Comparison of ENCODE assay signal across 8 cellular contexts in the genomic region with DNA sequence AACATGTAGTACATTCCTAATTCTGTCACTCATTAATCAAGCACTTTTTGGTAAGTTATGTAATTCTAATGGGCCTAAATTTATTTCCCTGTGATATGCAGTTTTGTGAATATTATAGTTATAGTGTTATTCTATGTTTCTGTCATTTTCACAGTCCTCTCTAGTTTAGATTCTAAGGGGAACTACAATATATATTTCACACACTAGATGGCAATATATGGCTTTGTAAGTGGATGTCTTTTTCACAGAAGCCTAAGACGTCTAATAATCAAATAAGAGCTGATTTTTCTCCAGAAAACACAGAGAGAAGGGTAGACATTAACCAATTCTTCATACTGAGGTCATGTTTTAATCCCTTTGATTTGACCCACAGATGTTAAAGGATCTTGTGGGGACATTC. TPM values are rescaled to one million over a fixed set of nuclear protein-coding genes. Genes with fewer than 3 reads are reported as not detected.
A peak's percentile ranks its signal among the peaks of the same experiment; 100 is the strongest.
DNase-seq lines count a peak whose midpoint lies in the region; ATAC-seq and TF ChIP-seq lines count a peak whose summit lies in the region.

No MANE protein-coding gene starts in this region.

- no peaks in the 10 kb centered on the region for H3K27me3 Mint-ChIP-seq in activated B cell treated with CpG ODN at 0.5 μM for 24 hours

- H3K4me3 Mint-ChIP-seq in activated B cell treated with CpG ODN at 0.5 μM for 24 hours, result no peak overlapping the region

- no peaks in the 10 kb centered on the region for H3K9me3 Mint-ChIP-seq in activated B cell treated with CpG ODN at 0.5 μM for 24 hours

- H3K27ac ChIP-seq in left lung, result no peak overlapping the region

- no peaks in the 10 kb centered on the region for H3K9me3 ChIP-seq in left lung

- CTCF ChIA-PET in activated B cell treated with CpG ODN at 0.5 μM for 24 hours (lab: Charles Lee), result interaction anchor here (0.9 to 3.3 kb wide), 9 partner anchors 9 to 712 kb away, joined by 3 to 16 read pairs (median 4); partner anchors contain the start of gene RNLS

- H3K4me1 Mint-ChIP-seq in activated B cell treated with CpG ODN at 0.5 μM for 24 hours, result peaks cover 4% of the 10 kb centered on the region

- POLR2A ChIA-PET in activated B cell treated with CpG ODN at 0.5 μM for 24 hours (lab: Charles Lee), result interaction anchor here (0.9 to 1.0 kb wide), 2 partner anchors 18 to 703 kb away, joined by 3 read pairs; partner anchors contain the start of gene RNLS

- in situ Hi-C loops in KBM-7 (cut with MboI; ENCODE audit: low pct_unique_long_range_greater_than_20kb, low sequenced_read_pairs), result no loop called here

- H3K27ac Mint-ChIP-seq in activated B cell treated with CpG ODN at 0.5 μM for 24 hours, result no peak overlapping the region

- H3K4me1 ChIP-seq in left lung, result no peaks in the 10 kb centered on the region

- no peak overlapping the region for H3K4me3 ChIP-seq in left lung

- intact Hi-C loops in activated B cell treated with CpG ODN at 0.5 μM for 24 hours (cut with micrococcal nuclease) (loop anchor here (1.0 to 10.0 kb wide), 3 partner anchors 245 to 650 kb away; no protein-coding TSS in a partner anchor), left lung (cut with DNase I) (no loop called here)

- H3K36me3 Mint-ChIP-seq in activated B cell treated with CpG ODN at 0.5 μM for 24 hours (ENCODE audit: low read depth), result no peaks in the 10 kb centered on the region

- TF ChIP-seq CTCF in activated B cell treated with CpG ODN at 0.5 μM for 24 hours (IDR thresholded peaks at IDR 0.05) (no peak), left lung (IDR thresholded peaks at IDR 0.05) (peak; percentile 18 to 28)

- H3K36me3 ChIP-seq in left lung, result no peaks in the 10 kb centered on the region

- ATAC-seq in activated B cell treated with CpG ODN at 0.5 μM for 24 hours (ENCODE audit: low read depth), result peak; percentile 28
- peak; percentile 84 for ATAC-seq in left lung
- ATAC-seq in GM21367 (IDR thresholded peaks at IDR 0.05; ENCODE audit: unreplicated experiment), result no peak
- no peak for ATAC-seq in HG02973 (IDR thresholded peaks at IDR 0.05; ENCODE audit: unreplicated experiment)

- H3K27me3 ChIP-seq in left lung, result no peaks in the 10 kb centered on the region

- peak; percentile 52 for DNase-seq in EH (ENCODE audit: low read depth)
- DNase-seq in KBM-7, result peak; percentile 52
- DNase-seq in activated B cell treated with CpG ODN at 0.5 μM for 24 hours, result no peak
- no peak for DNase-seq in left lung
- DNase-seq in activated T-cell treated with anti-CD3 and anti-CD28 coated beads for 4 hours, result no peak
- no peak for DNase-seq in GM19240 (ENCODE audit: insufficient read length, low spot score)

RNA-seq across cellular contexts. Expression of gene RNLS, which starts 18.0 kb away (rescaled TPM):
- total RNA-seq in activated B cell treated with CpG ODN at 0.5 μM for 24 hours (4.9 and 5.7 TPM in 2 replicates), left lung (1 to 10 TPM; 5.8 to 8.8 TPM)

RNA-seq across cellular contexts. Expression of gene LIPJ, which starts 21.5 kb away (rescaled TPM):
- 0.07 and 0.31 TPM in 2 replicates for total RNA-seq in activated B cell treated with CpG ODN at 0.5 μM for 24 hours
- not detected for total RNA-seq in left lung

Comparison
In these comparisons a context has a peak if more than half of its experiments do, and no peak if none do; other contexts are left out.
1. DNase-seq: peak in EH (single experiment) and KBM-7 (single experiment); none in activated B cell treated with CpG ODN at 0.5 μM for 24 hours (single experiment), left lung (0 of 2), activated T-cell treated with anti-CD3 and anti-CD28 coated beads for 4 hours (single experiment) and GM19240 (single experiment).
2. ATAC-seq: peak in activated B cell treated with CpG ODN at 0.5 μM for 24 hours (single experiment) and left lung (single experiment); none in GM21367 (single experiment) and HG02973 (single experiment).